In the genomic region with DNA sequence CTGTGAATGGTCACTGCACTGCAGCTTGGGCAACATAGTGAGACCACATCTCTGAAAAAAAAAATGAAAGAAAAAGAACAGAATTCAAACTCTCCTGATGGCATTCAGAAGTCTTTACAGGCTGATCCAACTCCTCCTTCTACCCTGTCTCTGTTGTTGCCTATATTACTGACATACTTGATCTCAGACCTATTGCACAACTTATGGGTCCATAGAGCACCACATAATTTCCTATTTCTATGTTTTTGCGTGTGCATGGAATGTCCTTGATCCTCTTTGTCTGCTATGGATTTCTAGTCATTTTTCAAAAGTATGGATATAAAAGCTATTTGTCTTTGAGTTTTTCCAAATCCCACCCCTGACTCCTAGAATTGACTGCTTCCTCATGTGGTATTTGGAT, we compare ENCODE assay signal across 29 cellular contexts. TPM values are rescaled to one million over a fixed set of nuclear protein-coding genes. Genes with fewer than 3 reads are reported as not detected.
"Had no signal": no experiment of that assay in that cellular context is flagged by ENCODE, and none has a peak within 500 bp of the region (broad histone marks: within the 10 kb centered on the region; RNA-seq: fewer than 3 reads in every experiment).

No MANE protein-coding gene starts in this region.

- H3K9me3 Mint-ChIP-seq: dendritic cell treated with granulocyte-macrophage colony-stimulating factor and Interleukin-4, amounts not matched to agents 40 ng/mL and 50 ng/mL, for 4 days; effector memory CD8-positive, alpha-beta T cell; endodermal cell had no signal

- H3K4me1 ChIP-seq: colonic mucosa, foreskin keratinocyte had no signal

- ATAC-seq: effector memory CD8-positive, alpha-beta T cell; esophagus mucosa; foreskin keratinocyte; gastrocnemius medialis; gastroesophageal sphincter; heart left ventricle; heart right ventricle had no signal

- FAIRE-seq: endometrium, endothelial cell of umbilical vein, frontal cortex had no signal

- DNase-seq: colonic mucosa; cortex of kidney; dermis blood vessel endothelial cell; dorsolateral prefrontal cortex; effector CD4-positive, alpha-beta T cell; effector CD8-positive, alpha-beta T cell; effector memory CD4-positive, alpha-beta T cell; effector memory CD8-positive, alpha-beta T cell; endodermal cell; erythroblast; esophagus squamous epithelium; foreskin fibroblast; foreskin keratinocyte; foreskin melanocyte; gastrocnemius medialis; glutamatergic neuron; head of caudate nucleus; heart left ventricle; heart right ventricle had no signal

- H3K4me1 Mint-ChIP-seq: endodermal cell had no signal

- H3K27me3 Mint-ChIP-seq: dendritic cell treated with granulocyte-macrophage colony-stimulating factor and Interleukin-4, amounts not matched to agents 40 ng/mL and 50 ng/mL, for 4 days; effector memory CD8-positive, alpha-beta T cell had no signal

- H3K79me2 ChIP-seq: hepatocyte had no signal

- H2AFZ ChIP-seq: hepatocyte had no signal

- H3K27ac ChIP-seq: colonic mucosa, coronary artery, dorsolateral prefrontal cortex, epithelial cell of prostate, esophagus muscularis mucosa, esophagus squamous epithelium, foreskin keratinocyte, gastrocnemius medialis, gastroesophageal sphincter, heart left ventricle, heart right ventricle, hepatocyte had no signal

- H3K4me3 ChIP-seq: colonic mucosa, coronary artery, dorsolateral prefrontal cortex, esophagus muscularis mucosa, esophagus squamous epithelium, gastrocnemius medialis, gastroesophageal sphincter, heart left ventricle, heart right ventricle, hepatocyte had no signal

- H3K36me3 ChIP-seq: colonic mucosa, esophagus muscularis mucosa, esophagus squamous epithelium, gastrocnemius medialis, gastroesophageal sphincter, heart left ventricle, heart right ventricle had no signal

- H3K27ac Mint-ChIP-seq: dendritic cell treated with granulocyte-macrophage colony-stimulating factor and Interleukin-4, amounts not matched to agents 40 ng/mL and 50 ng/mL, for 4 days; effector memory CD8-positive, alpha-beta T cell; endodermal cell had no signal

- H3K27me3 ChIP-seq: colonic mucosa, dorsolateral prefrontal cortex, esophagus muscularis mucosa, esophagus squamous epithelium, gastrocnemius medialis, gastroesophageal sphincter, heart left ventricle, heart right ventricle, hepatocyte had no signal

- H3K9me3 ChIP-seq: colonic mucosa, esophagus muscularis mucosa, esophagus squamous epithelium, gastrocnemius medialis, gastroesophageal sphincter, heart left ventricle, heart right ventricle had no signal

- H3K4me3 Mint-ChIP-seq: dendritic cell treated with granulocyte-macrophage colony-stimulating factor and Interleukin-4, amounts not matched to agents 40 ng/mL and 50 ng/mL, for 4 days; effector memory CD8-positive, alpha-beta T cell; endodermal cell had no signal

- H3K4me2 ChIP-seq: hepatocyte had no signal

RNA-seq across cellular contexts. Expression of a gene that starts 22.4 kb away (rescaled TPM):
- total RNA-seq: dermis blood vessel endothelial cell had no signal
